Comparison of ENCODE assay signal across 17 cellular contexts in the genomic region with DNA sequence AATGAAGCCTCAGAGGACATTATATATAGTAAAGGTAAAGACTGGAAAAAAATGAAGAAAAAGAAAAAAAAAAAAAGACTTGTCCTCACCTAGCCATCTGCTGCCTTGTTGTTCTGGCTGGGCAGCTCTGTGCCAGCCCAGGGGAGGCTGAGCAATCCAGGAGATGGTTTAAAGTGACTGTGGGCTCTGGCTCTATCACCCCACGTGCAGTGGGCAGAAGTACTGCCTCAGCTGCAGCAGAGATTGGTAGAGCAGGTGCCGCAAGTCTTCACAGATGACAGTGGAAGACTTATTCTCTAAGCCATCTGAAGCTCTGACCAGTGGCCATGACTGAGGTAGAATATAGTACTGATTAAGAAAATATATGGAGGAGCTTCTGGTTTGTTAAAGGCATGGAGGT.
"Had no signal": no experiment of that assay in that cellular context is flagged by ENCODE, and none has a peak within 500 bp of the region (broad histone marks: within the 10 kb centered on the region; RNA-seq: fewer than 3 reads in every experiment).

No MANE protein-coding gene starts in this region.

- H3K4me3 ChIP-seq: gastrocnemius medialis, heart left ventricle, neural progenitor cell, thyroid gland had no signal

- H3K79me2 ChIP-seq: parathyroid adenoma had no signal

- H3K9me3 Mint-ChIP-seq: activated CD4-positive, alpha-beta memory T cell treated with anti-CD3 and anti-CD28 coated beads for 36 hours; activated naive CD8-positive, alpha-beta T cell treated with anti-CD3 and anti-CD28 coated beads, Interleukin-2, amount 10 ng/mL, durations not matched to agents 7 days and 5 days; immature natural killer cell; neural progenitor cell; T-cell had no signal

- DNase-seq: activated CD4-positive, alpha-beta memory T cell treated with anti-CD3 and anti-CD28 coated beads for 36 hours; activated CD8-positive, alpha-beta memory T cell treated with anti-CD3 and anti-CD28 coated beads, Interleukin-2, amount 10 ng/mL, durations not matched to agents 7 days and 5 days; activated gamma-delta T cell treated with Interleukin-2 at 50 U/mL for 16 hours; activated naive CD8-positive, alpha-beta T cell treated with anti-CD3 and anti-CD28 coated beads, Interleukin-2, amount 10 ng/mL, durations not matched to agents 7 days and 5 days; activated T-cell treated with anti-CD3 and anti-CD28 coated beads, Interleukin-2, amount 50 U/mL, for 1 hour; aorta; cerebellar nuclear complex; erythroblast; gastrocnemius medialis; heart left ventricle; immature natural killer cell; stimulated activated CD4-positive, alpha-beta T cell treated with anti-CD3 and anti-CD28 coated beads, Interleukin-2, amount 100 ng/mL, for 24 hours; T-cell; T-helper 9 cell; thyroid gland had no signal

- H3K27ac Mint-ChIP-seq: activated CD4-positive, alpha-beta memory T cell treated with anti-CD3 and anti-CD28 coated beads for 36 hours; activated CD8-positive, alpha-beta memory T cell treated with anti-CD3 and anti-CD28 coated beads, Interleukin-2, amount 10 ng/mL, durations not matched to agents 7 days and 5 days; activated naive CD8-positive, alpha-beta T cell treated with anti-CD3 and anti-CD28 coated beads, Interleukin-2, amount 10 ng/mL, durations not matched to agents 7 days and 5 days; neural progenitor cell; T-cell had no signal

- H3K4me1 ChIP-seq: neural progenitor cell, parathyroid adenoma had no signal

- H3K36me3 ChIP-seq: neural progenitor cell had no signal

- H3K9me3 ChIP-seq: gastrocnemius medialis, heart left ventricle, thyroid gland had no signal

- H3K27me3 ChIP-seq: gastrocnemius medialis, heart left ventricle, neural progenitor cell, thyroid gland had no signal

- H3K27me3 Mint-ChIP-seq: activated CD4-positive, alpha-beta memory T cell treated with anti-CD3 and anti-CD28 coated beads for 36 hours; activated CD8-positive, alpha-beta memory T cell treated with anti-CD3 and anti-CD28 coated beads, Interleukin-2, amount 10 ng/mL, durations not matched to agents 7 days and 5 days; activated naive CD8-positive, alpha-beta T cell treated with anti-CD3 and anti-CD28 coated beads, Interleukin-2, amount 10 ng/mL, durations not matched to agents 7 days and 5 days; T-cell had no signal

- H3K27ac ChIP-seq: gastrocnemius medialis, neural progenitor cell, parathyroid adenoma had no signal

- H3K4me2 ChIP-seq: neural progenitor cell had no signal

- ATAC-seq: activated CD8-positive, alpha-beta memory T cell treated with anti-CD3 and anti-CD28 coated beads, Interleukin-2, amount 10 ng/mL, durations not matched to agents 7 days and 5 days; gastrocnemius medialis; heart left ventricle; T-cell had no signal

- H3K4me3 Mint-ChIP-seq: activated CD4-positive, alpha-beta memory T cell treated with anti-CD3 and anti-CD28 coated beads for 36 hours; activated CD8-positive, alpha-beta memory T cell treated with anti-CD3 and anti-CD28 coated beads, Interleukin-2, amount 10 ng/mL, durations not matched to agents 7 days and 5 days; activated naive CD8-positive, alpha-beta T cell treated with anti-CD3 and anti-CD28 coated beads, Interleukin-2, amount 10 ng/mL, durations not matched to agents 7 days and 5 days; immature natural killer cell; neural progenitor cell; T-cell had no signal
